In the genomic region with DNA sequence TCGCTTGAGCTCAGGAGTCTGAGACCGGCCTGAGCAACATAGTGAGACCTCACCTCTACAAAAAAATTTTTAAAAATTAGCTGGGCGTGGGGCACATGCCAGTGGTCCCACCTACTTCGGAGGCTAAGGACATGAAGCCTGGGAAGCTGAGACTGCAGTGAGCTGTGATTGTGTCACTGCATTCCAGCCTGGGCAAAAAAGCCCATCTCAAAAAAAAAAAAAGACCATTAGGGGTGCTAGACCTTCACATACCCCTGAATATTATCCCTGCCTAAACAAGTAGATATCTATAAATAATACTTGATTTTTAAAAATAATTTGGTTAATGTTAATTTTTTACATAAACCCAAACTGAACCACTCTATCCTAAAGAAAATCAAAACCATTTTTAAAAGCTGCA, we compare ENCODE assay signal across 20 cellular contexts. TPM values are rescaled to one million over a fixed set of nuclear protein-coding genes. Genes with fewer than 3 reads are reported as not detected.
DNase-seq lines count a peak whose midpoint lies in the region; ATAC-seq, FAIRE-seq and TF ChIP-seq lines count a peak whose summit lies in the region.
"Had no signal": no experiment of that assay in that cellular context is flagged by ENCODE, and none has a peak within 500 bp of the region (broad histone marks: within the 10 kb centered on the region; RNA-seq: fewer than 3 reads in every experiment).

No MANE protein-coding gene starts in this region.

- no peak overlapping the region for H3K23ac ChIP-seq in mesendoderm (ENCODE audit: low read length)

- H3K36me3 ChIP-seq in mesendoderm (ENCODE audit: control insufficient read depth, insufficient read depth, low read length) (peaks cover 2% of the 10 kb centered on the region), gastroesophageal sphincter (peaks cover 4 to 99% of the 10 kb centered on the region in 2 donors)

- FAIRE-seq in A549 (lab: Jason Lieb, UNC) (no peak), G401.6 (lab: Jason Lieb, UNC) (peak; percentile 69)
- FAIRE-seq: D721Med, GM12878, GM12892, GM18507 had no signal

- H2AK5ac ChIP-seq in mesendoderm (ENCODE audit: low read length), result no peak overlapping the region

- TF ChIP-seq EP300 in A549 (IDR thresholded peaks at IDR 0.05) (no peak), gastroesophageal sphincter (IDR thresholded peaks at IDR 0.05) (no peak)

- no peaks in the 10 kb centered on the region for H3K79me2 ChIP-seq in mesendoderm (ENCODE audit: control insufficient read depth, insufficient read depth, low read length)

- WGBS in A549 (ENCODE audit: missing lambda C conversion rate), result 87% methylated on average over 4 of the region's 4 CpGs
- WGBS in mesendoderm (ENCODE audit: extremely low coverage, insufficient coverage, low lambda C conversion rate), result no CpG with 5 or more reads among the region's 4 CpGs
- WGBS in gastroesophageal sphincter (ENCODE audit: low coverage in 1 of 2), 2 donors, result 84 to 86% methylated on average over 4 of the region's 4 CpGs

- H3K56ac ChIP-seq in mesendoderm (ENCODE audit: low read length), result no peak overlapping the region

- peaks cover under 1% of the 10 kb centered on the region for H3K79me1 ChIP-seq in mesendoderm (ENCODE audit: low read length)

- no peak overlapping the region for H3K4ac ChIP-seq in mesendoderm (ENCODE audit: low read depth, low read length)

- POLR2A ChIA-PET in A549 (lab: Yijun Ruan, JAX), result interaction anchor here (1.1 to 1.2 kb wide), 2 partner anchors 25 to 50 kb away, joined by 3 to 5 read pairs; a partner anchor contains a TSS

- no peak overlapping the region for H2BK120ac ChIP-seq in mesendoderm (ENCODE audit: low read depth, low read length)

- H3K9ac ChIP-seq in mesendoderm (ENCODE audit: low read length), result no peak overlapping the region
- H3K9ac ChIP-seq: BLaER1 treated with 17β-estradiol and CSF1 and Interleukin-3, amounts not matched to agents 10 nM and 100 nM had no signal

- no peak overlapping the region for H2BK5ac ChIP-seq in mesendoderm (ENCODE audit: low read length)

- no peak overlapping the region for H2BK15ac ChIP-seq in mesendoderm (replicated peaks; ENCODE audit: low read depth)

- no peak overlapping the region for H3K18ac ChIP-seq in mesendoderm (ENCODE audit: low read length)

- H4K5ac ChIP-seq in mesendoderm (ENCODE audit: low read length), result no peak overlapping the region

- CTCF ChIA-PET in A549 (lab: Yijun Ruan, JAX), result interaction anchor here (1.2 to 2.6 kb wide), 2 partner anchors 10 to 36 kb away, joined by 4 to 21 read pairs; a partner anchor contains a TSS

- no peak for DNase-seq in A549 (ENCODE audit: low read depth in 1 of 2, low spot score in 1 of 2)
- DNase-seq in mesendoderm, result peak; percentile 15
- no peak for DNase-seq in hypothalamus (lab: John Stamatoyannopoulos, UW)
- no peak for DNase-seq in kidney glomerular epithelial cell (lab: John Stamatoyannopoulos, UW)
- DNase-seq: 8988T; AML-193; Caco-2; Calu3; CD4-positive, alpha-beta T cell; CD8-positive, alpha-beta T cell; DMS79 treated with DMSO at 0.1 percent for 48 hours; GDM1 had no signal

- H3K27ac ChIP-seq in A549 (no peak overlapping the region), mesendoderm (ENCODE audit: low read depth, low read length) (no peak overlapping the region), gastroesophageal sphincter (no peak overlapping the region)
- H3K27ac ChIP-seq: BLaER1 treated with 17β-estradiol and CSF1 and Interleukin-3, amounts not matched to agents 10 nM and 100 nM; C4-2B had no signal

- ATAC-seq in A549, result peak; percentile 63 to 66; a peak in 5 of 6 replicates
- no peak for ATAC-seq in gastroesophageal sphincter
- ATAC-seq: CD8-positive, alpha-beta T cell; GM12878 had no signal

- H4K8ac ChIP-seq in mesendoderm (ENCODE audit: low read depth, low read length), result no peak overlapping the region

- no peak overlapping the region for H3K4me2 ChIP-seq in A549
- H3K4me2 ChIP-seq in mesendoderm (ENCODE audit: low read length), result no peak overlapping the region
- H3K4me2 ChIP-seq: BLaER1 treated with 17β-estradiol and CSF1 and Interleukin-3, amounts not matched to agents 10 nM and 100 nM had no signal

- H3K27me3 ChIP-seq in mesendoderm (ENCODE audit: insufficient read depth, low read length, poor library complexity) (no peaks in the 10 kb centered on the region), gastroesophageal sphincter (no peaks in the 10 kb centered on the region)
- H3K27me3 ChIP-seq: BLaER1 treated with 17β-estradiol and CSF1 and Interleukin-3, amounts not matched to agents 10 nM and 100 nM had no signal

- TF ChIP-seq POLR2A in A549 (IDR thresholded peaks at IDR 0.05; ENCODE audit: low read length), result no peak
- TF ChIP-seq POLR2A in gastroesophageal sphincter (IDR thresholded peaks at IDR 0.05), result no peak

- no peak for TF ChIP-seq CTCF in A549 (IDR thresholded peaks at IDR 0.05)
- no peak for TF ChIP-seq CTCF in gastroesophageal sphincter (IDR thresholded peaks at IDR 0.05)

- H3K4me3 ChIP-seq in A549 (no peak overlapping the region), mesendoderm (ENCODE audit: low read length) (no peak overlapping the region), gastroesophageal sphincter (no peak overlapping the region)
- H3K4me3 ChIP-seq: BLaER1 treated with 17β-estradiol and CSF1 and Interleukin-3, amounts not matched to agents 10 nM and 100 nM; GM12878 had no signal

- H3K4me1 ChIP-seq in A549 (no peaks in the 10 kb centered on the region), mesendoderm (ENCODE audit: control insufficient read depth, low read depth, low read length) (no peaks in the 10 kb centered on the region), gastroesophageal sphincter (no peaks in the 10 kb centered on the region)
- H3K4me1 ChIP-seq: Caco-2 had no signal

- no peak for TF ChIP-seq RAD21 in A549 (conservative IDR thresholded peaks at IDR 0.05 in 1 of 2, IDR thresholded peaks at IDR 0.05 in 1 of 2)

- no peaks in the 10 kb centered on the region for H3K9me3 ChIP-seq in A549
- no peaks in the 10 kb centered on the region for H3K9me3 ChIP-seq in gastroesophageal sphincter
- H3K9me3 ChIP-seq: BLaER1 treated with 17β-estradiol and CSF1 and Interleukin-3, amounts not matched to agents 10 nM and 100 nM; Caco-2 had no signal

TF ChIP-seq in A549, 52 proteins besides CTCF, POLR2A, EP300 and RAD21:
- TF ChIP-seq, protein P1, sequence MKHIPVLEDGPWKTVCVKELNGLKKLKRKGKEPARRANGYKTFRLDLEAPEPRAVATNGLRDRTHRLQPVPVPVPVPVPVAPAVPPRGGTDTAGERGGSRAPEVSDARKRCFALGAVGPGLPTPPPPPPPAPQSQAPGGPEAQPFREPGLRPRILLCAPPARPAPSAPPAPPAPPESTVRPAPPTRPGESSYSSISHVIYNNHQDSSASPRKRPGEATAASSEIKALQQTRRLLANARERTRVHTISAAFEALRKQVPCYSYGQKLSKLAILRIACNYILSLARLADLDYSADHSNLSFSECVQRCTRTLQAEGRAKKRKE (CRISPR knock-in tag; IDR thresholded peaks at IDR 0.05; ENCODE audit: low read depth), result no peak
- TF ChIP-seq CHD2 (IDR thresholded peaks at IDR 0.05; ENCODE audit: low read length, partially characterized antibody) (no peak), EHF (CRISPR knock-in tag; IDR thresholded peaks at IDR 0.05) (no peak), CBX2 (IDR thresholded peaks at IDR 0.05; ENCODE audit: borderline replicate concordance, low read depth) (no peak), PHF8 (IDR thresholded peaks at IDR 0.05; ENCODE audit: borderline replicate concordance, low read depth) (no peak), GATA3 (IDR thresholded peaks at IDR 0.05; ENCODE audit: borderline replicate concordance) (no peak), HOXA7 (CRISPR knock-in tag; IDR thresholded peaks at IDR 0.05) (no peak), HDAC2 (IDR thresholded peaks at IDR 0.05) (no peak), KDM5A (IDR thresholded peaks at IDR 0.05) (no peak), MAZ (IDR thresholded peaks at IDR 0.05; ENCODE audit: borderline replicate concordance, low read depth, low read length) (no peak)
- TF ChIP-seq, protein P2, sequence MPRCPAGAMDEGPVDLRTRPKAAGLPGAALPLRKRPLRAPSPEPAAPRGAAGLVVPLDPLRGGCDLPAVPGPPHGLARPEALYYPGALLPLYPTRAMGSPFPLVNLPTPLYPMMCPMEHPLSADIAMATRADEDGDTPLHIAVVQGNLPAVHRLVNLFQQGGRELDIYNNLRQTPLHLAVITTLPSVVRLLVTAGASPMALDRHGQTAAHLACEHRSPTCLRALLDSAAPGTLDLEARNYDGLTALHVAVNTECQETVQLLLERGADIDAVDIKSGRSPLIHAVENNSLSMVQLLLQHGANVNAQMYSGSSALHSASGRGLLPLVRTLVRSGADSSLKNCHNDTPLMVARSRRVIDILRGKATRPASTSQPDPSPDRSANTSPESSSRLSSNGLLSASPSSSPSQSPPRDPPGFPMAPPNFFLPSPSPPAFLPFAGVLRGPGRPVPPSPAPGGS (IDR thresholded peaks at IDR 0.05), result no peak
- TF ChIP-seq, protein P3, sequence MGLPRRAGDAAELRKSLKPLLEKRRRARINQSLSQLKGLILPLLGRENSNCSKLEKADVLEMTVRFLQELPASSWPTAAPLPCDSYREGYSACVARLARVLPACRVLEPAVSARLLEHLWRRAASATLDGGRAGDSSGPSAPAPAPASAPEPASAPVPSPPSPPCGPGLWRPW (IDR thresholded peaks at IDR 0.05), result no peak
TF ChIP-seq in A549: peak in this region for 0.

RNA-seq across cellular contexts. Expression of a gene that starts 24.2 kb away (rescaled TPM):
- polyA plus RNA-seq in A549 (2011; rRNA removed) (121 and 152 TPM in 2 replicates), A549 (2017; fragmentation: RNase III; extraction: RNeasy Plus Mini Kit Qiagen cat#74134 plus additional on column Dnase treatment) (51.9 to 54.2 TPM (median 53.0 TPM) in 3 replicates)
- 90.1 and 114 TPM in 2 replicates for polyA plus RNA-seq in A549 (2012; cell fraction: cytosol; rRNA removed)
- polyA plus RNA-seq in A549 (2012; cell fraction: nucleus; rRNA removed), result 307 and 359 TPM in 2 replicates
- polyA minus RNA-seq in A549 (2011; rRNA and poly(A)+ RNA removed), result 354 and 372 TPM in 2 replicates
- polyA plus RNA-seq in mesendoderm (2013, experiment 1 of 2), result 72.3 TPM
- 72.2 TPM for polyA plus RNA-seq in mesendoderm (2013, experiment 2 of 2)
- total RNA-seq in gastroesophageal sphincter, result 100 to 1,000 TPM in 2 of 4 donors, 10 to 100 TPM in 2; 72.1 to 141 (median 103) TPM

RNA-seq across cellular contexts. Expression of a gene that starts 35.2 kb away (rescaled TPM):
- 35.2 and 49.2 TPM in 2 replicates for polyA plus RNA-seq in A549 (2011; rRNA removed)
- 47.6 and 65.5 TPM in 2 replicates for polyA plus RNA-seq in A549 (2012; cell fraction: cytosol; rRNA removed)
- 65.2 and 78.0 TPM in 2 replicates for polyA plus RNA-seq in A549 (2012; cell fraction: nucleus; rRNA removed)
- polyA plus RNA-seq in A549 (2017; fragmentation: RNase III; extraction: RNeasy Plus Mini Kit Qiagen cat#74134 plus additional on column Dnase treatment), result 31.4 to 32.4 TPM (median 32.1 TPM) in 3 replicates
- polyA minus RNA-seq in A549 (2011; rRNA and poly(A)+ RNA removed), result 49.4 and 59.3 TPM in 2 replicates
- 55.1 TPM for polyA plus RNA-seq in mesendoderm (2013, experiment 1 of 2)
- 56.2 TPM for polyA plus RNA-seq in mesendoderm (2013, experiment 2 of 2)
- total RNA-seq in gastroesophageal sphincter, result 10 to 100 TPM in 1 of 4 donors, 1 to 10 TPM in 3; 4.2 to 12.0 (median 5.1) TPM
